9 cellular contexts compared by ENCODE assay signal in the genomic region with DNA sequence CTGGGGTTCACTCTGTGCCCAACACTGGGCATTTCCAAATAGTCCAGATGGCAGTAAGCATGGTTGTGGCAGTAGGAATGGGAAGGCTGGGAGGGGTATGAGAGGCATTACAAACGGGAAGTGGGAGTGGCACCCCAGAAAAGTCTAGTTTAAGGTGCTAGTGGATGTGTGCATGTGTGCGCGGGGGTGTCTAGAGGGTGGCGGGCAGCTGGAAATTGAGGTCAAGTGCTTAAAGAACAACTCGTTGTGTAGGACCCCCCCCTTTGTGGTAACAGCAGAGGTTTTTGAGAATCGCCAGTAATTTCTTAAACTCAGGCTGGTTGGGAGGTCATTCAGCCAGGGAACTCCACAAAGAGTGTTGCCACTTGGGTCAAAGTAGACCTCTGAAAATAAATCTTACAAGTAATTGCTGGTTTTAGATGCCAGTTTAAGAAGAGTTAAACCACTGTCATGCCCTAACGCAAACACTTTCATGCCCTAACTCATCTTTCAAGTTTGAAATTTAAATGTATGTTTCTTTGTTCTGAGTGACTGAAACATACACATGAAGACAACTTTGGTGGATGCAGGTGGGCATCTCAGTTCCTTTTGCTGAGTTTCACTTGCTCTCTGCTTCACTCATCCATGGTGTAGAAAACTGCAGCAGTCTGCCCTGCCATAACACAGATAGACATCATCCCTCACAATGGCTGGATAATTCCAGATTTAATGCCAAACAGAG.
A peak's percentile ranks its signal among the peaks of the same experiment; 100 is the strongest.
DNase-seq lines count a peak whose midpoint lies in the region; ATAC-seq and TF ChIP-seq lines count a peak whose summit lies in the region.
"Had no signal": no experiment of that assay in that cellular context is flagged by ENCODE, and none has a peak within 500 bp of the region (broad histone marks: within the 10 kb centered on the region; RNA-seq: fewer than 3 reads in every experiment).

No MANE protein-coding gene starts in this region.

- peaks cover 33% of the 10 kb centered on the region for H3K4me1 Mint-ChIP-seq in activated naive CD8-positive, alpha-beta T cell treated with anti-CD3 and anti-CD28 coated beads, Interleukin-2, amount 10 ng/mL, durations not matched to agents 7 days and 5 days
- H3K4me1 Mint-ChIP-seq in type B pancreatic cell (ENCODE audit: unreplicated experiment): no peaks in the 10 kb centered on the region

- POLR2A ChIA-PET in activated naive CD8-positive, alpha-beta T cell treated with anti-CD3 and anti-CD28 coated beads, Interleukin-2, amount 10 ng/mL, durations not matched to agents 7 days and 5 days (lab: Charles Lee): no interaction called here

- no peaks in the 10 kb centered on the region for H3K27me3 Mint-ChIP-seq in activated naive CD8-positive, alpha-beta T cell treated with anti-CD3 and anti-CD28 coated beads, Interleukin-2, amount 10 ng/mL, durations not matched to agents 7 days and 5 days
- no peaks in the 10 kb centered on the region for H3K27me3 Mint-ChIP-seq in type B pancreatic cell

- H3K27ac Mint-ChIP-seq in activated naive CD8-positive, alpha-beta T cell treated with anti-CD3 and anti-CD28 coated beads, Interleukin-2, amount 10 ng/mL, durations not matched to agents 7 days and 5 days: peak overlapping the region; percentile 30
- H3K27ac Mint-ChIP-seq in type B pancreatic cell: no peak overlapping the region

- ATAC-seq in GM18519 (IDR thresholded peaks at IDR 0.05; ENCODE audit: low FRiP score, unreplicated experiment): peak; percentile 77
- ATAC-seq in GM21526 (IDR thresholded peaks at IDR 0.05; ENCODE audit: low FRiP score, unreplicated experiment): peak; percentile 90
- peak; percentile 79 for ATAC-seq in HG03139 (IDR thresholded peaks at IDR 0.05; ENCODE audit: unreplicated experiment)
- ATAC-seq in activated naive CD8-positive, alpha-beta T cell treated with anti-CD3 and anti-CD28 coated beads, Interleukin-2, amount 10 ng/mL, durations not matched to agents 7 days and 5 days (ENCODE audit: low read depth): peak; percentile 40

- no peaks in the 10 kb centered on the region for H3K9me3 Mint-ChIP-seq in activated naive CD8-positive, alpha-beta T cell treated with anti-CD3 and anti-CD28 coated beads, Interleukin-2, amount 10 ng/mL, durations not matched to agents 7 days and 5 days
- H3K9me3 Mint-ChIP-seq in type B pancreatic cell: no peaks in the 10 kb centered on the region

- peaks cover 14% of the 10 kb centered on the region for H3K36me3 Mint-ChIP-seq in activated naive CD8-positive, alpha-beta T cell treated with anti-CD3 and anti-CD28 coated beads, Interleukin-2, amount 10 ng/mL, durations not matched to agents 7 days and 5 days
- peaks cover 20% of the 10 kb centered on the region for H3K36me3 Mint-ChIP-seq in type B pancreatic cell

- H3K4me3 Mint-ChIP-seq in activated naive CD8-positive, alpha-beta T cell treated with anti-CD3 and anti-CD28 coated beads, Interleukin-2, amount 10 ng/mL, durations not matched to agents 7 days and 5 days: peak overlapping the region; percentile 56
- no peak overlapping the region for H3K4me3 Mint-ChIP-seq in type B pancreatic cell

- no peak for DNase-seq in activated naive CD8-positive, alpha-beta T cell treated with anti-CD3 and anti-CD28 coated beads, Interleukin-2, amount 10 ng/mL, durations not matched to agents 7 days and 5 days
- no peak for DNase-seq in T-helper 9 cell
- DNase-seq in SK-N-DZ (ENCODE audit: low spot score): no peak
- no peak for DNase-seq in NCI-H2227 (lab: John Stamatoyannopoulos, UW; ENCODE audit: unreplicated experiment)
- no peak for DNase-seq in type B pancreatic cell (ENCODE audit: extremely low spot score, unreplicated experiment)
- DNase-seq: nucleus accumbens had no signal

- no peak for TF ChIP-seq CTCF in type B pancreatic cell (conservative IDR thresholded peaks at IDR 0.05)

Comparison
In these comparisons a context has a peak if more than half of its experiments do, and no peak if none do; other contexts are left out.
1. ATAC-seq: peak in every context shown above with its lines; median percentile 90 in GM21526; 79 in HG03139; 77 in GM18519; 40 in activated naive CD8-positive, alpha-beta T cell treated with anti-CD3 and anti-CD28 coated beads, Interleukin-2, amount 10 ng/mL, durations not matched to agents 7 days and 5 days.